9 cellular contexts compared by ENCODE assay signal in the genomic region with DNA sequence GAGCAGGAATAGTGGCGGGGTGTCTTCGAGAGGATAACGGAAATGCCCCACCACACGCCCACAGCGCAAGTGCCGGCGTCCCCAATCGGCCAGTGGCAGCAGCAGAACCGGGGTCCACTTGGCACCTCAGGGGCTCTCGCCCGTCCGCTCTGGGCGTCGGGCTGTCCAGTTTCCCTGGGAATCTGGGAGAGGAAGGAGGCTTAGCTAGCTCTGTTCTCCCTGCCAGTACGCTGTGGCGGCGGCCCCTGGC. TPM values are rescaled to one million over a fixed set of nuclear protein-coding genes. Genes with fewer than 3 reads are reported as not detected.
DNase-seq lines count a peak whose midpoint lies in the region; ATAC-seq, FAIRE-seq and TF ChIP-seq lines count a peak whose summit lies in the region.
"Had no signal": no experiment of that assay in that cellular context is flagged by ENCODE, and none has a peak within 500 bp of the region (broad histone marks: within the 10 kb centered on the region; RNA-seq: fewer than 3 reads in every experiment).

No MANE protein-coding gene starts in this region.

- no peak for FAIRE-seq in urothelium cell line (lab: Jason Lieb, UNC)

- H3K27me3 Mint-ChIP-seq in activated T-cell treated with anti-CD3 and anti-CD28 coated beads, Interleukin-2, amount 50 U/mL, for 4 hours (ENCODE audit: low read depth), result peaks cover 2% of the 10 kb centered on the region
- H3K27me3 Mint-ChIP-seq in osteocyte (ENCODE audit: unreplicated experiment), result no peaks in the 10 kb centered on the region

- H3K4me1 ChIP-seq in BE2C, result no peaks in the 10 kb centered on the region

- H3K4me1 Mint-ChIP-seq in activated T-cell treated with anti-CD3 and anti-CD28 coated beads, Interleukin-2, amount 50 U/mL, for 4 hours (ENCODE audit: low read depth), result peaks cover 24% of the 10 kb centered on the region
- peaks cover 21% of the 10 kb centered on the region for H3K4me1 Mint-ChIP-seq in osteocyte (ENCODE audit: unreplicated experiment)

- no peaks in the 10 kb centered on the region for H3K9me3 ChIP-seq in BE2C

- H3K4me3 Mint-ChIP-seq in activated T-cell treated with anti-CD3 and anti-CD28 coated beads, Interleukin-2, amount 50 U/mL, for 4 hours, result peak overlapping the region; percentile 84
- peak overlapping the region; percentile 77 for H3K4me3 Mint-ChIP-seq in osteocyte (ENCODE audit: unreplicated experiment)

- DNase-seq in BE2C (no peak), foreskin fibroblast (peak in 1 of 2 donors; percentile 56), osteocyte (ENCODE audit: extremely low spot score, unreplicated experiment) (no peak), urothelium cell line (ENCODE audit: low spot score) (no peak)
- DNase-seq in activated T-cell treated with anti-CD3 and anti-CD28 coated beads, Interleukin-2, amount 50 U/mL, for 4 hours, result peak; percentile 7
- DNase-seq in central memory CD4-positive, alpha-beta T cell, result no peak

- TF ChIP-seq CTCF in BE2C (IDR thresholded peaks at IDR 0.05; ENCODE audit: low read depth, low read length), result no peak
- no peak for TF ChIP-seq CTCF in foreskin fibroblast (IDR thresholded peaks at IDR 0.05; ENCODE audit: low read depth, low read length)
- TF ChIP-seq CTCF in osteocyte (IDR thresholded peaks at IDR 0.05), result no peak

- peak overlapping the region; percentile 78 for H3K4me3 ChIP-seq in BE2C (ENCODE audit: low read depth, low read length)
- peak overlapping the region; percentile 60 to 77 for H3K4me3 ChIP-seq in foreskin fibroblast (ENCODE audit: low read depth in 1 of 2, low read length in 2 of 2)

- H3K27me3 ChIP-seq in BE2C, result no peaks in the 10 kb centered on the region

- ATAC-seq in GM19351 (IDR thresholded peaks at IDR 0.05; ENCODE audit: unreplicated experiment) (peak; percentile 13), HG03442 (IDR thresholded peaks at IDR 0.05; ENCODE audit: unreplicated experiment) (peak; percentile 25)
- peak; percentile 14 to 39 for ATAC-seq in activated T-cell treated with anti-CD3 and anti-CD28 coated beads, Interleukin-2, amount 50 U/mL, for 4 hours

- peak overlapping the region; percentile 89 for H3K27ac Mint-ChIP-seq in osteocyte (ENCODE audit: unreplicated experiment)

- H3K36me3 Mint-ChIP-seq in activated T-cell treated with anti-CD3 and anti-CD28 coated beads, Interleukin-2, amount 50 U/mL, for 4 hours (ENCODE audit: insufficient read depth), result no peaks in the 10 kb centered on the region
- no peaks in the 10 kb centered on the region for H3K36me3 Mint-ChIP-seq in osteocyte (ENCODE audit: unreplicated experiment)

- H3K9me3 Mint-ChIP-seq in activated T-cell treated with anti-CD3 and anti-CD28 coated beads, Interleukin-2, amount 50 U/mL, for 4 hours, result no peaks in the 10 kb centered on the region
- H3K9me3 Mint-ChIP-seq in osteocyte (ENCODE audit: unreplicated experiment), result no peaks in the 10 kb centered on the region

- no peaks in the 10 kb centered on the region for H3K36me3 ChIP-seq in BE2C

RNA-seq across cellular contexts. Expression of a gene that starts 53.7 kb away (rescaled TPM):
- not detected for polyA plus RNA-seq in BE2C (2012; ENCODE audit: insufficient read depth, insufficient read length, low read depth)
- not detected for total RNA-seq in activated T-cell treated with anti-CD3 and anti-CD28 coated beads, Interleukin-2, amount 50 U/mL, for 4 hours
- not detected in 2 replicates for total RNA-seq in osteocyte
- total RNA-seq: HT1080 had no signal
